In genomic region chr5:1113805-1114586, GRCh38 we compare ENCODE assay signal across 17 cellular contexts. TPM values are rescaled to one million over a fixed set of nuclear protein-coding genes. Genes with fewer than 3 reads are reported as not detected.
A peak's percentile ranks its signal among the peaks of the same experiment; 100 is the strongest.
DNase-seq lines count a peak whose midpoint lies in the region; ATAC-seq and TF ChIP-seq lines count a peak whose summit lies in the region.
"Had no signal": no experiment of that assay in that cellular context is flagged by ENCODE, and none has a peak within 500 bp of the region (broad histone marks: within the 10 kb centered on the region; RNA-seq: fewer than 3 reads in every experiment).

No MANE protein-coding gene starts in this region.

- TF ChIP-seq CTCF in MM.1S (IDR thresholded peaks at IDR 0.05; ENCODE audit: low read length) (no peak), neural progenitor cell (IDR thresholded peaks at IDR 0.05) (no peak), colonic mucosa (IDR thresholded peaks at IDR 0.05) (no peak)

- CTCF ChIA-PET in activated CD4-positive, alpha-beta memory T cell treated with anti-CD3 and anti-CD28 coated beads for 36 hours (lab: Charles Lee): no interaction called here

- POLR2A ChIA-PET in activated CD4-positive, alpha-beta memory T cell treated with anti-CD3 and anti-CD28 coated beads for 36 hours (lab: Charles Lee): no interaction called here

- H3F3A ChIP-seq in MM.1S (ENCODE audit: insufficient read depth, low read length) (peaks cover 4% of the 10 kb centered on the region), neural progenitor cell (ENCODE audit: low read depth) (no peaks in the 10 kb centered on the region)

- peaks cover 42 to 96% (median 95%) of the 10 kb centered on the region in 10 experiments for H3K4me1 ChIP-seq in BLaER1 treated with 17β-estradiol and CSF1 and Interleukin-3, amounts not matched to agents 10 nM and 100 nM
- H3K4me1 ChIP-seq in MM.1S (ENCODE audit: low read length) (peaks cover 5% of the 10 kb centered on the region), neural progenitor cell (peaks cover 26% of the 10 kb centered on the region), colonic mucosa (peaks cover 14% of the 10 kb centered on the region)
- H3K4me1 ChIP-seq: HAP-1 had no signal

- no peaks in the 10 kb centered on the region for H3K9me3 ChIP-seq in BLaER1 treated with 17β-estradiol and CSF1 and Interleukin-3, amounts not matched to agents 10 nM and 100 nM (replicated peaks in 1 of 11)
- H3K9me3 ChIP-seq in MM.1S (replicated peaks; ENCODE audit: insufficient read depth, low read length) (no peaks in the 10 kb centered on the region), neural progenitor cell (ENCODE audit: low read depth) (no peaks in the 10 kb centered on the region), colonic mucosa (no peaks in the 10 kb centered on the region)
- H3K9me3 ChIP-seq: BE2C, HAP-1 had no signal

- 0 out of 22 replicates have a peak overlapping the region, but pooled peaks of 1 of the 11 experiments have one; percentile 2 for H3K9ac ChIP-seq in BLaER1 treated with 17β-estradiol and CSF1 and Interleukin-3, amounts not matched to agents 10 nM and 100 nM
- H3K9ac ChIP-seq in MM.1S (ENCODE audit: low read length) (no peak overlapping the region), neural progenitor cell (no peak overlapping the region), colonic mucosa (ENCODE audit: low read depth in 2 of 2, low read length in 2 of 2) (no peak overlapping the region)

- H3K27me3 ChIP-seq in BLaER1 treated with 17β-estradiol and CSF1 and Interleukin-3, amounts not matched to agents 10 nM and 100 nM: peaks cover 60 to 88% (median 72%) of the 10 kb centered on the region in 11 experiments
- peaks cover 18% of the 10 kb centered on the region for H3K27me3 ChIP-seq in MM.1S (replicated peaks; ENCODE audit: insufficient read depth, low read length)
- no peaks in the 10 kb centered on the region for H3K27me3 ChIP-seq in neural progenitor cell
- H3K27me3 ChIP-seq in colonic mucosa: no peaks in the 10 kb centered on the region

- H2AFZ ChIP-seq in MM.1S (ENCODE audit: low read length) (no peak overlapping the region), neural progenitor cell (replicated peaks) (no peak overlapping the region)

- no peak for ATAC-seq in activated T-helper 17 cell treated with anti-CD3 and anti-CD28 coated beads, Interleukin-2, amount 50 U/mL, for 72 hours (replicated peaks)

- no peak overlapping the region for H3K4me3 ChIP-seq in BLaER1 treated with 17β-estradiol and CSF1 and Interleukin-3, amounts not matched to agents 10 nM and 100 nM
- H3K4me3 ChIP-seq in MM.1S (ENCODE audit: low read length) (no peak overlapping the region), neural progenitor cell (no peak overlapping the region), colonic mucosa (no peak overlapping the region)
- H3K4me3 ChIP-seq: HAP-1, SK-N-MC had no signal

- H3K4me2 ChIP-seq in BLaER1 treated with 17β-estradiol and CSF1 and Interleukin-3, amounts not matched to agents 10 nM and 100 nM: peak overlapping the region in 8 of 11 experiments; percentile 64 to 88 (median 78); a peak in 17 of 22 replicates
- H3K4me2 ChIP-seq in MM.1S (ENCODE audit: low read depth, low read length) (no peak overlapping the region), neural progenitor cell (no peak overlapping the region)

- H3K79me2 ChIP-seq in MM.1S (ENCODE audit: low read length): peaks cover 26% of the 10 kb centered on the region
- peaks cover 25% of the 10 kb centered on the region for H3K79me2 ChIP-seq in neural progenitor cell (ENCODE audit: low read depth)

- H3K9me3 Mint-ChIP-seq in activated T-helper 17 cell treated with anti-CD3 and anti-CD28 coated beads, Interleukin-2, amount 50 U/mL, for 72 hours: no peaks in the 10 kb centered on the region
- no peaks in the 10 kb centered on the region for H3K9me3 Mint-ChIP-seq in neural progenitor cell
- no peaks in the 10 kb centered on the region for H3K9me3 Mint-ChIP-seq in activated CD4-positive, alpha-beta memory T cell treated with anti-CD3 and anti-CD28 coated beads for 36 hours

- no peaks in the 10 kb centered on the region; a peak in 1 of 22 replicates for H3K36me3 ChIP-seq in BLaER1 treated with 17β-estradiol and CSF1 and Interleukin-3, amounts not matched to agents 10 nM and 100 nM
- H3K36me3 ChIP-seq in MM.1S (replicated peaks; ENCODE audit: insufficient read depth, low read length) (no peaks in the 10 kb centered on the region), neural progenitor cell (no peaks in the 10 kb centered on the region), colonic mucosa (no peaks in the 10 kb centered on the region)
- H3K36me3 ChIP-seq: BE2C, HAP-1 had no signal

- H3K27ac ChIP-seq in BLaER1 treated with 17β-estradiol and CSF1 and Interleukin-3, amounts not matched to agents 10 nM and 100 nM: peak overlapping the region in 1 of 11 experiments; percentile 36; a peak in 2 of 22 replicates
- H3K27ac ChIP-seq in MM.1S (ENCODE audit: low read length): peak overlapping the region; percentile 85; the same call in 1 of the 2 replicates
- H3K27ac ChIP-seq in neural progenitor cell: no peak overlapping the region
- H3K27ac ChIP-seq in colonic mucosa: no peak overlapping the region
- H3K27ac ChIP-seq: SK-N-MC had no signal

- no peak overlapping the region for H3K27ac Mint-ChIP-seq in activated T-helper 17 cell treated with anti-CD3 and anti-CD28 coated beads, Interleukin-2, amount 50 U/mL, for 72 hours
- no peak overlapping the region for H3K27ac Mint-ChIP-seq in neural progenitor cell
- no peak overlapping the region for H3K27ac Mint-ChIP-seq in activated CD4-positive, alpha-beta memory T cell treated with anti-CD3 and anti-CD28 coated beads for 36 hours

- no peaks in the 10 kb centered on the region for H3K9me2 ChIP-seq in MM.1S (replicated peaks; ENCODE audit: insufficient read depth, low read length)

- H3K27me3 Mint-ChIP-seq in activated T-helper 17 cell treated with anti-CD3 and anti-CD28 coated beads, Interleukin-2, amount 50 U/mL, for 72 hours: no peaks in the 10 kb centered on the region
- H3K27me3 Mint-ChIP-seq in neural progenitor cell (ENCODE audit: insufficient read depth, low read depth): peaks cover 6% of the 10 kb centered on the region
- no peaks in the 10 kb centered on the region for H3K27me3 Mint-ChIP-seq in activated CD4-positive, alpha-beta memory T cell treated with anti-CD3 and anti-CD28 coated beads for 36 hours

- peak overlapping the region; percentile 12 for H3K4me3 Mint-ChIP-seq in activated T-helper 17 cell treated with anti-CD3 and anti-CD28 coated beads, Interleukin-2, amount 50 U/mL, for 72 hours
- peak overlapping the region; percentile 43 for H3K4me3 Mint-ChIP-seq in neural progenitor cell
- H3K4me3 Mint-ChIP-seq in activated CD4-positive, alpha-beta memory T cell treated with anti-CD3 and anti-CD28 coated beads for 36 hours: no peak overlapping the region

- no peaks in the 10 kb centered on the region for H3K36me3 Mint-ChIP-seq in activated T-helper 17 cell treated with anti-CD3 and anti-CD28 coated beads, Interleukin-2, amount 50 U/mL, for 72 hours (ENCODE audit: low read depth)
- H3K36me3 Mint-ChIP-seq in neural progenitor cell: no peaks in the 10 kb centered on the region
- H3K36me3 Mint-ChIP-seq in activated CD4-positive, alpha-beta memory T cell treated with anti-CD3 and anti-CD28 coated beads for 36 hours: no peaks in the 10 kb centered on the region

- intact Hi-C loops in activated CD4-positive, alpha-beta memory T cell treated with anti-CD3 and anti-CD28 coated beads for 36 hours (cut with micrococcal nuclease): no loop called here
- intact Hi-C loops in colonic mucosa (cut with DNase I): no loop called here

- H4K20me1 ChIP-seq in BLaER1 treated with 17β-estradiol and CSF1 and Interleukin-3, amounts not matched to agents 10 nM and 100 nM: peaks cover 0 to 66% (median 37%) of the 10 kb centered on the region in 11 experiments; a peak in 17 of 22 replicates
- H4K20me1 ChIP-seq in MM.1S (ENCODE audit: insufficient read depth, low read length) (no peaks in the 10 kb centered on the region), neural progenitor cell (ENCODE audit: low read depth) (peaks cover 22% of the 10 kb centered on the region)

- no peak for DNase-seq in MM.1S
- DNase-seq in neural progenitor cell (ENCODE audit: low spot score): no peak
- no peak for DNase-seq in activated CD4-positive, alpha-beta memory T cell treated with anti-CD3 and anti-CD28 coated beads for 36 hours
- no peak for DNase-seq in inferior parietal cortex (ENCODE audit: extremely low spot score)
- no peak for DNase-seq in AG20443 (ENCODE audit: low spot score)
- DNase-seq in colonic mucosa: no peak
- DNase-seq: ACHN, BE2C, DMS153, EL, NCI-H1436 treated with DMSO at 0.1 percent for 48 hours, NCI-H2227 treated with DMSO at 0.1 percent for 48 hours, NCI-H524 treated with DMSO at 0.1 percent for 48 hours had no signal

- H3K4me1 Mint-ChIP-seq in activated T-helper 17 cell treated with anti-CD3 and anti-CD28 coated beads, Interleukin-2, amount 50 U/mL, for 72 hours: peaks cover 5% of the 10 kb centered on the region
- H3K4me1 Mint-ChIP-seq in neural progenitor cell: peaks cover 15% of the 10 kb centered on the region
- H3K4me1 Mint-ChIP-seq in activated CD4-positive, alpha-beta memory T cell treated with anti-CD3 and anti-CD28 coated beads for 36 hours (ENCODE audit: low read depth): peaks cover 8% of the 10 kb centered on the region

RNA-seq across cellular contexts. Expression of gene SLC12A7, which starts 2.1 kb away (rescaled TPM):
- total RNA-seq in activated T-helper 17 cell treated with anti-CD3 and anti-CD28 coated beads, Interleukin-2, amount 50 U/mL, for 72 hours: 10 to 100 TPM; 17.6 to 28.2 TPM
- total RNA-seq in neural progenitor cell (ENCODE audit: low replicate concordance) (7.5 and 27.3 TPM in 2 replicates), colonic mucosa (10 to 100 TPM; 64.6 to 81.2 TPM)
- 10 to 100 TPM; 10.1 to 10.8 TPM for total RNA-seq in activated CD4-positive, alpha-beta memory T cell treated with anti-CD3 and anti-CD28 coated beads for 36 hours

Comparison
In these comparisons a context has a peak if more than half of its experiments do, and no peak if none do; other contexts are left out.
1. H3K4me2 ChIP-seq: peak in BLaER1 treated with 17β-estradiol and CSF1 and Interleukin-3, amounts not matched to agents 10 nM and 100 nM (8 of 11); none in MM.1S (single experiment) and neural progenitor cell (single experiment).